ENCODE assay signal across 32 cellular contexts in the genomic region with DNA sequence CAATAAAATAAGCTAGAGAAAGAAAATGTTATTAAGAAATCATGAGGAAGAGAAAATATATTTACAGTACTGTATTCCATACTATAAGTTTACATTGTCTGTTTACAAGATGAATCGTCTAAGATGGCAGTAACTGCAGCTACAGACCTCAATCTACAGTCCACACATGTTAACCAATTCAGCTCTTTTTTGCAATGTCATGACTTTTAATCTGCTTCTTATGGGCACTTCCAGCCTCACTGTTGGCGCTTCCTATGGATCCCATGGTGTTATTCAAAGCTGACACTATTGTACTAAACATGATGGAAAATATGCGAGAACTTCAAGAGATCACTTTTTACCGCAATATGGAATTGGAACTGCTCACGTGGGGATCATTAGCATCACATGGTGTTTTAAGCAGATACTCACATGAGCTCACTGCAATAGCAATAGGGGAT.
"Had no signal": no experiment of that assay in that cellular context is flagged by ENCODE, and none has a peak within 500 bp of the region (broad histone marks: within the 10 kb centered on the region; RNA-seq: fewer than 3 reads in every experiment).

No MANE protein-coding gene starts in this region.

- H2AFZ ChIP-seq: hepatocyte had no signal

- H3K4me2 ChIP-seq: hepatocyte had no signal

- H3K27me3 ChIP-seq: adrenal gland, body of pancreas, esophagus squamous epithelium, gastroesophageal sphincter, heart right ventricle, hepatocyte had no signal

- ATAC-seq: activated naive CD8-positive, alpha-beta T cell treated with anti-CD3 and anti-CD28 coated beads, Interleukin-2, amount 50 U/mL, for 24 hours; activated T-cell treated with anti-CD3 and anti-CD28 coated beads, Interleukin-2, amount 50 U/mL, for 72 hours; body of pancreas; effector memory CD8-positive, alpha-beta T cell; gastroesophageal sphincter; heart right ventricle; WTC11 had no signal

- DNase-seq: activated CD4-positive, alpha-beta memory T cell treated with anti-CD3 and anti-CD28 coated beads, Interleukin-2, amount 10 ng/mL, durations not matched to agents 7 days and 5 days; activated CD4-positive, alpha-beta T cell treated with anti-CD3 and anti-CD28 coated beads for 1 hour; activated CD4-positive, alpha-beta T cell treated with anti-CD3 and anti-CD28 coated beads for 4 hours; activated CD4-positive, alpha-beta T cell treated with anti-CD3 and anti-CD28 coated beads, Interleukin-2, amount 10 ng/mL, durations not matched to agents 7 days and 5 days; activated CD4-positive, alpha-beta T cell treated with anti-CD3 and anti-CD28 coated beads, Interleukin-2, amount 50 U/mL, for 4 hours; activated CD8-positive, alpha-beta memory T cell treated with anti-CD3 and anti-CD28 coated beads, Interleukin-2, amount 50 U/mL, for 48 hours; activated gamma-delta T cell; activated naive CD4-positive, alpha-beta T cell; activated naive CD4-positive, alpha-beta T cell treated with anti-CD3 and anti-CD28 coated beads, Interleukin-2, amount 50 U/mL, for 16 hours; activated naive CD8-positive, alpha-beta T cell treated with anti-CD3 and anti-CD28 coated beads, Interleukin-2, amount 50 U/mL, for 24 hours; activated T-cell treated with anti-CD3 and anti-CD28 coated beads for 4 hours; activated T-cell treated with anti-CD3 and anti-CD28 coated beads, Interleukin-2, amount 50 U/mL, for 24 hours; activated T-cell treated with anti-CD3 and anti-CD28 coated beads, Interleukin-2, amount 50 U/mL, for 72 hours; adrenal gland; amygdala; aorta; body of pancreas; caudate nucleus; cortex of kidney; dermis blood vessel endothelial cell; effector CD4-positive, alpha-beta T cell; effector memory CD8-positive, alpha-beta T cell; esophagus squamous epithelium; foreskin melanocyte; heart right ventricle; T-helper 2 cell had no signal

- H3K4me3 ChIP-seq: adrenal gland, body of pancreas, esophagus squamous epithelium, gastroesophageal sphincter, heart right ventricle, hepatocyte had no signal

- H3K9me3 ChIP-seq: adrenal gland, body of pancreas, esophagus squamous epithelium, gastroesophageal sphincter, heart right ventricle had no signal

- FAIRE-seq: colon, TTC549 had no signal

- H3K4me1 ChIP-seq: adrenal gland, body of pancreas, gastroesophageal sphincter had no signal

- H3K36me3 ChIP-seq: adrenal gland, esophagus squamous epithelium, gastroesophageal sphincter, heart right ventricle had no signal

- H3K27ac ChIP-seq: adrenal gland, body of pancreas, esophagus squamous epithelium, gastroesophageal sphincter, heart right ventricle, hepatocyte, VCaP had no signal
